Comparison of ENCODE assay signal across 1 cellular context in genomic region chr5:128201065-128201926, GRCh38.
A peak's percentile ranks its signal among the peaks of the same experiment; 100 is the strongest.
TF ChIP-seq lines count a peak whose summit lies in the region.

No MANE protein-coding gene starts in this region.

TF ChIP-seq in HEK293, 187 proteins besides CTCF, POLR2A, EP300 and RAD21 (continued from another document):
- TF ChIP-seq ZFHX2 (tag by site-specific recombination; conservative IDR thresholded peaks at IDR 0.05) (no peak; the same call in 1 of the 2 replicates), SP2 (tag by site-specific recombination; IDR thresholded peaks at IDR 0.05) (no peak), ZEB2 (tag by site-specific recombination; IDR thresholded peaks at IDR 0.05) (peak; percentile 56; the same call in 1 of the 2 replicates), ZNF548 (tag by site-specific recombination; IDR thresholded peaks at IDR 0.05) (no peak), ZNF202 (tag by site-specific recombination; IDR thresholded peaks at IDR 0.05; ENCODE audit: borderline replicate concordance) (no peak), ZNF121 (tag by site-specific recombination; IDR thresholded peaks at IDR 0.05) (no peak), ZNF24 (tag by site-specific recombination; IDR thresholded peaks at IDR 0.05) (no peak), GLI4 (tag by site-specific recombination; IDR thresholded peaks at IDR 0.05) (no peak), ZNF561 (tag by site-specific recombination; IDR thresholded peaks at IDR 0.05; ENCODE audit: borderline replicate concordance) (peak; percentile 81; the same call in 1 of the 2 replicates), ZNF664 (tag by site-specific recombination; IDR thresholded peaks at IDR 0.05) (no peak), ZNF280D (tag by site-specific recombination; IDR thresholded peaks at IDR 0.05) (no peak), ZNF19 (tag by site-specific recombination; IDR thresholded peaks at IDR 0.05; ENCODE audit: low read depth) (no peak)
- TF ChIP-seq, protein P1, sequence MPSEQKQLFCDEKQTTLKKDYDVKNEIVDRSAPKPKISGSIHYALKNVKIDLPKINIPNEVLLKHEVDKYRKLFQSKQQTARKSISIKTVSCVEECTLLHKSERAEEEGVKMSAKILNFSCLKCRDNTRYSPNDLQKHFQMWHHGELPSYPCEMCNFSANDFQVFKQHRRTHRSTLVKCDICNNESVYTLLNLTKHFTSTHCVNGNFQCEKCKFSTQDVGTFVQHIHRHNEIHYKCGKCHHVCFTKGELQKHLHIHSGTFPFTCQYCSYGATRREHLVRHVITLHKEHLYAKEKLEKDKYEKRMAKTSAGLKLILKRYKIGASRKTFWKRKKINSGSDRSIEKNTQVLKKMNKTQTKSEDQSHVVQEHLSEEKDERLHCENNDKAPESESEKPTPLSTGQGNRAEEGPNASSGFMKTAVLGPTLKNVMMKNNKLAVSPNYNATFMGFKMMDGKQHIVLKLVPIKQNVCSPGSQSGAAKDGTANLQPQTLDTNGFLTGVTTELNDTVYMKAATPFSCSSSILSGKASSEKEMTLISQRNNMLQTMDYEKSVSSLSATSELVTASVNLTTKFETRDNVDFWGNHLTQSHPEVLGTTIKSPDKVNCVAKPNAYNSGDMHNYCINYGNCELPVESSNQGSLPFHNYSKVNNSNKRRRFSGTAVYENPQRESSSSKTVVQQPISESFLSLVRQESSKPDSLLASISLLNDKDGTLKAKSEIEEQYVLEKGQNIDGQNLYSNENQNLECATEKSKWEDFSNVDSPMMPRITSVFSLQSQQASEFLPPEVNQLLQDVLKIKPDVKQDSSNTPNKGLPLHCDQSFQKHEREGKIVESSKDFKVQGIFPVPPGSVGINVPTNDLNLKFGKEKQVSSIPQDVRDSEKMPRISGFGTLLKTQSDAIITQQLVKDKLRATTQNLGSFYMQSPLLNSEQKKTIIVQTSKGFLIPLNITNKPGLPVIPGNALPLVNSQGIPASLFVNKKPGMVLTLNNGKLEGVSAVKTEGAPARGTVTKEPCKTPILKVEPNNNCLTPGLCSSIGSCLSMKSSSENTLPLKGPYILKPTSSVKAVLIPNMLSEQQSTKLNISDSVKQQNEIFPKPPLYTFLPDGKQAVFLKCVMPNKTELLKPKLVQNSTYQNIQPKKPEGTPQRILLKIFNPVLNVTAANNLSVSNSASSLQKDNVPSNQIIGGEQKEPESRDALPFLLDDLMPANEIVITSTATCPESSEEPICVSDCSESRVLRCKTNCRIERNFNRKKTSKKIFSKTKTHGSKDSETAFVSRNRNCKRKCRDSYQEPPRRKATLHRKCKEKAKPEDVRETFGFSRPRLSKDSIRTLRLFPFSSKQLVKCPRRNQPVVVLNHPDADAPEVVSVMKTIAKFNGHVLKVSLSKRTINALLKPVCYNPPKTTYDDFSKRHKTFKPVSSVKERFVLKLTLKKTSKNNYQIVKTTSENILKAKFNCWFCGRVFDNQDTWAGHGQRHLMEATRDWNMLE (tag by site-specific recombination; conservative IDR thresholded peaks at IDR 0.05; ENCODE audit: low read depth), result no peak
